ENCODE assay signal across 29 cellular contexts in the genomic region with DNA sequence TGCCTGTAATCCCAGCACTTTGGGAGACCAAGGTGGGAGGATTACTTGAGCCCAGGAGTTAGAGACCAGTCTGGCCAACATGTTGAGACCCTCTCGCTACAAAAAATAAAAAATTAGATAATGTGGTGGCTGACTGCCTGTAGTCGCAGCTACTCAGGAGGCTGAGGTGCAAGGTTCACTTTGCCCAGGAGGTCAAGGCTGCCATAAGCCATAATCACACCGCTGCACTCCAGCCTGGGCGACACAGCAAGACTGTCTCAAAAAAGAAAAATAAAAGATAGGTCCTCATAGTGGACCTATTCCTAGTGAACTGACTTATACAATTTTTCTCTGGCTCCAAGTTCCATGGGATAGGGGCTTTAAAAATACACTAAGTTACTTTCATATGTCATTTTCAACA. TPM values are rescaled to one million over a fixed set of nuclear protein-coding genes. Genes with fewer than 3 reads are reported as not detected.
"Had no signal": no experiment of that assay in that cellular context is flagged by ENCODE, and none has a peak within 500 bp of the region (broad histone marks: within the 10 kb centered on the region; RNA-seq: fewer than 3 reads in every experiment).

No MANE protein-coding gene starts in this region.

- H3K27me3 Mint-ChIP-seq: dendritic cell treated with granulocyte-macrophage colony-stimulating factor and Interleukin-4, amounts not matched to agents 40 ng/mL and 50 ng/mL, for 4 days; effector memory CD8-positive, alpha-beta T cell had no signal

- H3K4me1 ChIP-seq: colonic mucosa, esophagus muscularis mucosa, foreskin keratinocyte, gastroesophageal sphincter, heart left ventricle, heart right ventricle had no signal

- H3K27ac ChIP-seq: colonic mucosa, coronary artery, dorsolateral prefrontal cortex, epithelial cell of prostate, esophagus muscularis mucosa, esophagus squamous epithelium, foreskin keratinocyte, gastrocnemius medialis, gastroesophageal sphincter, heart left ventricle, heart right ventricle had no signal

- H3K9me3 Mint-ChIP-seq: dendritic cell treated with granulocyte-macrophage colony-stimulating factor and Interleukin-4, amounts not matched to agents 40 ng/mL and 50 ng/mL, for 4 days; effector memory CD8-positive, alpha-beta T cell; endodermal cell had no signal

- H3K36me3 ChIP-seq: colonic mucosa, esophagus squamous epithelium, gastrocnemius medialis had no signal

- H3K27me3 ChIP-seq: colonic mucosa, dorsolateral prefrontal cortex, esophagus muscularis mucosa, esophagus squamous epithelium, foreskin keratinocyte, gastrocnemius medialis, gastroesophageal sphincter, heart left ventricle, heart right ventricle had no signal

- H3K27ac Mint-ChIP-seq: dendritic cell treated with granulocyte-macrophage colony-stimulating factor and Interleukin-4, amounts not matched to agents 40 ng/mL and 50 ng/mL, for 4 days; effector memory CD8-positive, alpha-beta T cell; endodermal cell had no signal

- ATAC-seq: effector memory CD8-positive, alpha-beta T cell; esophagus mucosa; foreskin keratinocyte; gastrocnemius medialis; gastroesophageal sphincter; heart left ventricle; heart right ventricle had no signal

- FAIRE-seq: colon, endometrium, endothelial cell of umbilical vein, frontal cortex had no signal

- H3K4me3 Mint-ChIP-seq: dendritic cell treated with granulocyte-macrophage colony-stimulating factor and Interleukin-4, amounts not matched to agents 40 ng/mL and 50 ng/mL, for 4 days; effector memory CD8-positive, alpha-beta T cell; endodermal cell had no signal

- H3K4me1 Mint-ChIP-seq: endodermal cell had no signal

- H3K9me3 ChIP-seq: colonic mucosa, esophagus muscularis mucosa, esophagus squamous epithelium, gastrocnemius medialis, gastroesophageal sphincter, heart left ventricle, heart right ventricle had no signal

- H3K4me3 ChIP-seq: colonic mucosa, coronary artery, dorsolateral prefrontal cortex, esophagus muscularis mucosa, esophagus squamous epithelium, gastrocnemius medialis, gastroesophageal sphincter, heart left ventricle, heart right ventricle had no signal

- DNase-seq: colonic mucosa; cortex of kidney; dermis blood vessel endothelial cell; dorsolateral prefrontal cortex; effector CD4-positive, alpha-beta T cell; effector CD8-positive, alpha-beta T cell; effector memory CD4-positive, alpha-beta T cell; effector memory CD8-positive, alpha-beta T cell; endodermal cell; erythroblast; esophagus squamous epithelium; foreskin fibroblast; foreskin keratinocyte; foreskin melanocyte; gastrocnemius medialis; glutamatergic neuron; head of caudate nucleus; heart left ventricle; heart right ventricle had no signal

RNA-seq across cellular contexts. Expression of a gene that starts 44.8 kb away (rescaled TPM):
- polyA plus RNA-seq: foreskin keratinocyte had no signal
